In the genomic region with DNA sequence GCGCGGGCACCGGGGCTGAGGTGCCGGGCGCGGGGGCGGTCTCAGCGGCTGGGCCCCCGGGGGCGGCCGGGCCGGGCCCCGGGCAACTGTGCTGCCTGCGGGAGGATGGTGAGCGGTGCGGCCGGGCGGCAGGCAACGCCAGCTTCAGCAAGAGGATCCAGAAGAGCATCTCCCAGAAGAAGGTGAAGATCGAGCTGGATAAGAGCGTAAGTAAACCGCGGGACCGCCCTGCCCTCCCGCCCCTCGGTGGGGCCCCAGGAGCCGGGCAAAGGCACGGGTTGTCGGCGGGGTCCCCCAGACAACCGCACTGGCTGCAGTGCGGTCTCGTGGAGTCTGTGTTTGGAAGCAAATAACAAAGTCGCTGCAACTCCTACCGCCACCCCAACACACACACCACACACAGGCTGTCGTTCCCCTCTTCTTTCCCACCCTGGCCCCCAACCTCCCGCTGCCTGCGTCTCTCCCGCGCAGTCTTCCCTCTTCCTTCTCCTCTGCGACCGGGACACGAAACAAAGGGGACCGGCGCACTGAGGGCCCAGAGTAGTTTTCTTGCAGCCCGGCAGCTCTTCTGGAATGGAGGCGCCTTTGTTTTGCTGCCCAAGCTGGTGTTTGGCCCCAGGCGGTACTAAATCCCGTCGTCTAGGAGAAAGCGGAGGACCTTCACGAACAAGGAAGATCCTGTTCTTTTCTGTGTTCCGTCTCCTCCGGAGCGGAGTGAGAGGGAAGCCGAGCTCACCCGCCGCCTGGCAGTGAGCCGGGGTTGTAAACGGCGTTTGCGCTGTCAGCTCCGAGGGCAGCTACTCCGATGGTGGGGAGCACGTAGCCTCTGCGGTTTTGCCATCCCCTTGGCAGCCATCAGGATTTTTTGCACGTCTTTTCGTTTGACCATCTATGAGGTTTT, we compare ENCODE assay signal across 8 cellular contexts. TPM values are rescaled to one million over a fixed set of nuclear protein-coding genes. Genes with fewer than 3 reads are reported as not detected.
DNase-seq lines count a peak whose midpoint lies in the region; ATAC-seq and TF ChIP-seq lines count a peak whose summit lies in the region.

No MANE protein-coding gene starts in this region.

- intact Hi-C loops in left lung (cut with DNase I), result no loop called here

- H3K36me3 ChIP-seq in left lung, result no peaks in the 10 kb centered on the region

- H3K36me3 Mint-ChIP-seq in activated CD4-positive, alpha-beta T cell treated with anti-CD3 and anti-CD28 coated beads, Interleukin-2, amount 10 ng/mL, durations not matched to agents 7 days and 5 days (ENCODE audit: low read depth), result peaks cover 26% of the 10 kb centered on the region

- CTCF ChIA-PET in activated CD4-positive, alpha-beta T cell treated with anti-CD3 and anti-CD28 coated beads, Interleukin-2, amount 10 ng/mL, durations not matched to agents 7 days and 5 days (lab: Charles Lee), result interaction anchor here (1.0 to 2.4 kb wide), 11 partner anchors 10 to 82 kb away, joined by 3 to 10 read pairs (median 4); no protein-coding TSS in a partner anchor

- peaks cover 33% of the 10 kb centered on the region for H3K4me1 Mint-ChIP-seq in activated CD4-positive, alpha-beta T cell treated with anti-CD3 and anti-CD28 coated beads, Interleukin-2, amount 10 ng/mL, durations not matched to agents 7 days and 5 days

- no peaks in the 10 kb centered on the region for H3K9me3 ChIP-seq in left lung

- TF ChIP-seq CTCF in coronary artery (IDR thresholded peaks at IDR 0.05) (no peak), left lung (IDR thresholded peaks at IDR 0.05) (no peak)

- H3K27me3 Mint-ChIP-seq in activated CD4-positive, alpha-beta T cell treated with anti-CD3 and anti-CD28 coated beads, Interleukin-2, amount 10 ng/mL, durations not matched to agents 7 days and 5 days, result no peaks in the 10 kb centered on the region

- peaks cover 0 to 39% of the 10 kb centered on the region in 2 donors for H3K4me1 ChIP-seq in left lung

- H3K27ac ChIP-seq in coronary artery (peak overlapping the region; percentile 97), left lung (peak overlapping the region; percentile 94 to 96)

- POLR2A ChIA-PET in activated CD4-positive, alpha-beta T cell treated with anti-CD3 and anti-CD28 coated beads, Interleukin-2, amount 10 ng/mL, durations not matched to agents 7 days and 5 days (lab: Charles Lee), result interaction anchor here (0.6 to 4.6 kb wide), 4 partner anchors 10 to 40 kb away, joined by 5 to 59 read pairs (median 6); a partner anchor contains a TSS

- no peaks in the 10 kb centered on the region for H3K27me3 ChIP-seq in left lung

- H3K4me3 Mint-ChIP-seq in activated CD4-positive, alpha-beta T cell treated with anti-CD3 and anti-CD28 coated beads, Interleukin-2, amount 10 ng/mL, durations not matched to agents 7 days and 5 days, result peak overlapping the region; percentile 98

- H3K4me3 ChIP-seq in coronary artery (peak overlapping the region; percentile 93), left lung (peak overlapping the region; percentile 46 to 89)

- peak overlapping the region; percentile 88 for H3K27ac Mint-ChIP-seq in activated CD4-positive, alpha-beta T cell treated with anti-CD3 and anti-CD28 coated beads, Interleukin-2, amount 10 ng/mL, durations not matched to agents 7 days and 5 days

- H3K9me3 Mint-ChIP-seq in activated CD4-positive, alpha-beta T cell treated with anti-CD3 and anti-CD28 coated beads, Interleukin-2, amount 10 ng/mL, durations not matched to agents 7 days and 5 days, result peaks cover 2% of the 10 kb centered on the region

- DNase-seq in A172 (ENCODE audit: low spot score) (peak; percentile 37), NCI-H2171 treated with DMSO at 0.1 percent for 48 hours (lab: John Stamatoyannopoulos, UW) (peak; percentile 59), coronary artery (ENCODE audit: low spot score) (peak; percentile 87), left lung (peak; percentile 81 to 92)
- DNase-seq in activated CD4-positive, alpha-beta T cell treated with anti-CD3 and anti-CD28 coated beads, Interleukin-2, amount 10 ng/mL, durations not matched to agents 7 days and 5 days, result peak; percentile 54
- DNase-seq in stimulated activated CD4-positive, alpha-beta T cell treated with anti-CD3 and anti-CD28 coated beads, Interleukin-2, amount 100 ng/mL, for 48 hours, result peak; percentile 19 to 22

- ATAC-seq in GM18508 (IDR thresholded peaks at IDR 0.05; ENCODE audit: insufficient read depth, unreplicated experiment) (peak; percentile 0), HG02981 (IDR thresholded peaks at IDR 0.05; ENCODE audit: unreplicated experiment) (peak; percentile 16), left lung (peak; percentile 29)

RNA-seq across cellular contexts. Expression of a gene that starts 0.8 kb away (rescaled TPM):
- total RNA-seq in A172 (2014; rRNA removed; shearing (Covaris generic)), result 69.5 and 80.4 TPM in 2 replicates
- total RNA-seq in activated CD4-positive, alpha-beta T cell treated with anti-CD3 and anti-CD28 coated beads, Interleukin-2, amount 10 ng/mL, durations not matched to agents 7 days and 5 days, result 10 to 100 TPM; 15.2 to 22.0 TPM
- 10 to 100 TPM; 10.2 to 14.8 TPM for total RNA-seq in left lung

RNA-seq across cellular contexts. Expression of a gene that starts 27.4 kb away (rescaled TPM):
- not detected in 2 replicates for total RNA-seq in A172 (2014; rRNA removed; shearing (Covaris generic))
- total RNA-seq in activated CD4-positive, alpha-beta T cell treated with anti-CD3 and anti-CD28 coated beads, Interleukin-2, amount 10 ng/mL, durations not matched to agents 7 days and 5 days, result not detected
- total RNA-seq in left lung, result under 1 TPM; 0.79 to 0.85 TPM

RNA-seq across cellular contexts. Expression of a gene that starts 37.4 kb away (rescaled TPM):
- 259 and 290 TPM in 2 replicates for total RNA-seq in A172 (2014; rRNA removed; shearing (Covaris generic))
- 1,000 to 10,000 TPM in 1 of 2 experiments, 100 to 1,000 TPM in 1; 975 to 1,039 TPM for total RNA-seq in activated CD4-positive, alpha-beta T cell treated with anti-CD3 and anti-CD28 coated beads, Interleukin-2, amount 10 ng/mL, durations not matched to agents 7 days and 5 days
- 10 to 100 TPM; 47.7 TPM for total RNA-seq in left lung

Comparison
In these comparisons a context has a peak if more than half of its experiments do, and no peak if none do; other contexts are left out.
1. Peak in every context shown above with its lines: DNase-seq, ATAC-seq, H3K4me3 ChIP-seq and H3K27ac ChIP-seq.
2. DNase-seq: peak in every context shown above with its lines; median percentile 87 in coronary artery; 86 in left lung; 59 in NCI-H2171 treated with DMSO at 0.1 percent for 48 hours; 54 in activated CD4-positive, alpha-beta T cell treated with anti-CD3 and anti-CD28 coated beads, Interleukin-2, amount 10 ng/mL, durations not matched to agents 7 days and 5 days; 37 in A172; 20 in stimulated activated CD4-positive, alpha-beta T cell treated with anti-CD3 and anti-CD28 coated beads, Interleukin-2, amount 100 ng/mL, for 48 hours.